9 cellular contexts compared by ENCODE assay signal in genomic region chr9:22307013-22307711, GRCh38.
DNase-seq lines count a peak whose midpoint lies in the region; ATAC-seq and TF ChIP-seq lines count a peak whose summit lies in the region.
"Had no signal": no experiment of that assay in that cellular context is flagged by ENCODE, and none has a peak within 500 bp of the region (broad histone marks: within the 10 kb centered on the region; RNA-seq: fewer than 3 reads in every experiment).

No MANE protein-coding gene starts in this region.

- H3K9me3 ChIP-seq in SJCRH30 (replicated peaks), result no peaks in the 10 kb centered on the region

- ATAC-seq in HG03280 (IDR thresholded peaks at IDR 0.05; ENCODE audit: unreplicated experiment) (no peak), GM18861 (IDR thresholded peaks at IDR 0.05; ENCODE audit: unreplicated experiment) (no peak)

- no peak overlapping the region for H3K27ac ChIP-seq in SJCRH30

- H3K36me3 ChIP-seq in SJCRH30, result no peaks in the 10 kb centered on the region

- TF ChIP-seq RAD21 in Ishikawa (IDR thresholded peaks at IDR 0.05; ENCODE audit: low read depth), result peak; percentile 91

- H3K27me3 ChIP-seq in SJCRH30, result no peaks in the 10 kb centered on the region

- TF ChIP-seq EP300 in Ishikawa (IDR thresholded peaks at IDR 0.05; ENCODE audit: borderline replicate concordance), result no peak

- no peaks in the 10 kb centered on the region for H3K4me1 ChIP-seq in SJCRH30

- TF ChIP-seq CTCF in fibroblast of villous mesenchyme (IDR thresholded peaks at IDR 0.05; ENCODE audit: insufficient read depth, low read depth, low read length), result peak; percentile 73

- DNase-seq in DMS 273 (lab: John Stamatoyannopoulos, UW; ENCODE audit: unreplicated experiment) (peak; percentile 86), SJCRH30 (peak; percentile 45 to 73), fibroblast of villous mesenchyme (ENCODE audit: low read depth) (peak; percentile 70), renal cortical epithelial cell (ENCODE audit: low read depth) (peak; percentile 81), cortex of kidney (lab: John Stamatoyannopoulos, UW) (no peak)
- DNase-seq: left cardiac atrium had no signal

- H3K4me3 ChIP-seq in SJCRH30, result no peak overlapping the region
- no peak overlapping the region for H3K4me3 ChIP-seq in fibroblast of villous mesenchyme (ENCODE audit: low read depth, low read length)

TF ChIP-seq in Ishikawa, 13 proteins besides CTCF, POLR2A, EP300 and RAD21:
- TF ChIP-seq ZBTB7A (IDR thresholded peaks at IDR 0.05; ENCODE audit: low read depth), result no peak
- no peak for TF ChIP-seq FOXM1 (IDR thresholded peaks at IDR 0.05; ENCODE audit: borderline replicate concordance, low read depth)
- no peak for TF ChIP-seq MAX (IDR thresholded peaks at IDR 0.05)
- no peak for TF ChIP-seq TCF12 (IDR thresholded peaks at IDR 0.05; ENCODE audit: low read depth)
- TF ChIP-seq CEBPB (IDR thresholded peaks at IDR 0.05), result no peak
- TF ChIP-seq USF1 (IDR thresholded peaks at IDR 0.05), result no peak
- no peak for TF ChIP-seq CREB1 (IDR thresholded peaks at IDR 0.05; ENCODE audit: low read depth)
- TF ChIP-seq YY1 (IDR thresholded peaks at IDR 0.05; ENCODE audit: low read depth), result no peak
- no peak for TF ChIP-seq EGR1 (IDR thresholded peaks at IDR 0.05)
- no peak for TF ChIP-seq TAF1 (IDR thresholded peaks at IDR 0.05; ENCODE audit: low read depth)
- no peak for TF ChIP-seq REST (IDR thresholded peaks at IDR 0.05; ENCODE audit: low read depth)
- TF ChIP-seq TEAD4 (IDR thresholded peaks at IDR 0.05), result no peak
- TF ChIP-seq NFIC (IDR thresholded peaks at IDR 0.05), result no peak
